2 cellular contexts compared by ENCODE assay signal in the genomic region with DNA sequence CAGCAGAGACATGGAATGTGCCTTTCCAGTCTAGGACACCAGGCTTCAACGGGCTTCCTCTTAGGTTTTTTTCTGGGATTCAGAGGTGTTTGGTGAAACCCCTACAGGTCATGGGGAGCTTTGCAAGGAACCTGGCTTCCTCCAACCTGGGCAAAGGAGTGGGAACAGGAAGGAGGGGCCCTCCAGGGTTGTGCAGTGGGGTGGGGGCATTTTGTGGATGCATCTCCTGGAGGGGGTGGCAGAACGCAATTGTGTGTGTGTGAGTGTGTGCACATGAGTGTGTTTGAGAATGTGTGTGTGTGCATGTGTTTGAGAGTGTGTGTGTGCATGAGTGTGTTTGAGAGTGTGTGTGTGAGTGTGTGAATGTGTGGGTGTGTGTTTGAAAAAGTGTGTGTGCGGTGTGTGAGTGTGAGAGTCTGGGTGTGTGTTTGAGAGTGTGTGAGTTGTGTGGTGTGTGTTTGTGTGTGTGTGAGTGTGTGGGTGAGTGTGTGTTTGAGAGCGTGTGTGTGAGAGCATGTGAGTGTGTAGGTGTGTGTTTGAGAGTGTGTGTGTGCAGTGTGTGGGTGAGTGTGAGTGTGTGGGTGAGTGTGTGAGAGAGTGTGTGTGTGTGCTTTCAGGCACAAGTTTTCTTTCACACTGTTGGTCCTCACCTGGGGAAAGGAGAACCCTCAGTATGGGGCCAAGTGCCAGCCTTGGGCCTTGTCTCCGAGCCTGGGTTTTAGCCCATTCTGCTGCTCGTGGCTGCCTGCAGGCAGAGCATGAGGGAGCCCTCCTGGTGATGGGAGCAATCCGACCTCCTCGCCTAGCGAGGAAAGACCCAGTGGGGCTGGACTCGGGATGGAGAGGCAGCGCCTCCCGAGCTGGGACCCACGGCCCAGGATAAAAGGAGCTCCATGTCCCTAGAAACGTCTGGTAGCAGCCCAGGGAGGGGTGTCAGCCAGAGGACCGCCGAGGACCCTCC.
TF ChIP-seq lines count a peak whose summit lies in the region.

No MANE protein-coding gene starts in this region.

TF ChIP-seq in K562, 482 proteins besides CTCF, POLR2A, EP300 and RAD21 (continues in another document):
- no peak for TF ChIP-seq ZNF224 (CRISPR knock-in tag; IDR thresholded peaks at IDR 0.05)
- no peak for TF ChIP-seq TAL1 (IDR thresholded peaks at IDR 0.05)
- TF ChIP-seq, protein P1, sequence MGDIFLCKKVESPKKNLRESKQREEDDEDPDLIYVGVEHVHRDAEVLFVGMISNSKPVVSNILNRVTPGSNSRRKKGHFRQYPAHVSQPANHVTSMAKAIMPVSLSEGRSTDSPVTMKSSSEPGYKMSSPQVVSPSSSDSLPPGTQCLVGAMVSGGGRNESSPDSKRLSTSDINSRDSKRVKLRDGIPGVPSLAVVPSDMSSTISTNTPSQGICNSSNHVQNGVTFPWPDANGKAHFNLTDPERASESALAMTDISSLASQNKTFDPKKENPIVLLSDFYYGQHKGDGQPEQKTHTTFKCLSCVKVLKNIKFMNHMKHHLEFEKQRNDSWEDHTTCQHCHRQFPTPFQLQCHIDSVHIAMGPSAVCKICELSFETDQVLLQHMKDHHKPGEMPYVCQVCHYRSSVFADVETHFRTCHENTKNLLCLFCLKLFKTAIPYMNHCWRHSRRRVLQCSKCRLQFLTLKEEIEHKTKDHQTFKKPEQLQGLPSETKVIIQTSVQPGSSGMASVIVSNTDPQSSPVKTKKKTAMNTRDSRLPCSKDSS (IDR thresholded peaks at IDR 0.05; ENCODE audit: low read depth, partially characterized antibody), result peak; percentile 24
- TF ChIP-seq LCOR (CRISPR knock-in tag; IDR thresholded peaks at IDR 0.05), result no peak
- no peak for TF ChIP-seq ZBTB8A (IDR thresholded peaks at IDR 0.05; ENCODE audit: partially characterized antibody)
- no peak for TF ChIP-seq IFI16 (CRISPR knock-in tag; IDR thresholded peaks at IDR 0.05)
- TF ChIP-seq PCBP2 (IDR thresholded peaks at IDR 0.05; ENCODE audit: low read depth, low read length, poor library complexity, severe bottlenecking), result no peak
- 0 out of 2 replicates have a peak, but pooled peaks have one; percentile 18 for TF ChIP-seq MYNN (IDR thresholded peaks at IDR 0.05)
- no peak for TF ChIP-seq MYNN (CRISPR knock-in tag; IDR thresholded peaks at IDR 0.05)
- TF ChIP-seq, protein P2, sequence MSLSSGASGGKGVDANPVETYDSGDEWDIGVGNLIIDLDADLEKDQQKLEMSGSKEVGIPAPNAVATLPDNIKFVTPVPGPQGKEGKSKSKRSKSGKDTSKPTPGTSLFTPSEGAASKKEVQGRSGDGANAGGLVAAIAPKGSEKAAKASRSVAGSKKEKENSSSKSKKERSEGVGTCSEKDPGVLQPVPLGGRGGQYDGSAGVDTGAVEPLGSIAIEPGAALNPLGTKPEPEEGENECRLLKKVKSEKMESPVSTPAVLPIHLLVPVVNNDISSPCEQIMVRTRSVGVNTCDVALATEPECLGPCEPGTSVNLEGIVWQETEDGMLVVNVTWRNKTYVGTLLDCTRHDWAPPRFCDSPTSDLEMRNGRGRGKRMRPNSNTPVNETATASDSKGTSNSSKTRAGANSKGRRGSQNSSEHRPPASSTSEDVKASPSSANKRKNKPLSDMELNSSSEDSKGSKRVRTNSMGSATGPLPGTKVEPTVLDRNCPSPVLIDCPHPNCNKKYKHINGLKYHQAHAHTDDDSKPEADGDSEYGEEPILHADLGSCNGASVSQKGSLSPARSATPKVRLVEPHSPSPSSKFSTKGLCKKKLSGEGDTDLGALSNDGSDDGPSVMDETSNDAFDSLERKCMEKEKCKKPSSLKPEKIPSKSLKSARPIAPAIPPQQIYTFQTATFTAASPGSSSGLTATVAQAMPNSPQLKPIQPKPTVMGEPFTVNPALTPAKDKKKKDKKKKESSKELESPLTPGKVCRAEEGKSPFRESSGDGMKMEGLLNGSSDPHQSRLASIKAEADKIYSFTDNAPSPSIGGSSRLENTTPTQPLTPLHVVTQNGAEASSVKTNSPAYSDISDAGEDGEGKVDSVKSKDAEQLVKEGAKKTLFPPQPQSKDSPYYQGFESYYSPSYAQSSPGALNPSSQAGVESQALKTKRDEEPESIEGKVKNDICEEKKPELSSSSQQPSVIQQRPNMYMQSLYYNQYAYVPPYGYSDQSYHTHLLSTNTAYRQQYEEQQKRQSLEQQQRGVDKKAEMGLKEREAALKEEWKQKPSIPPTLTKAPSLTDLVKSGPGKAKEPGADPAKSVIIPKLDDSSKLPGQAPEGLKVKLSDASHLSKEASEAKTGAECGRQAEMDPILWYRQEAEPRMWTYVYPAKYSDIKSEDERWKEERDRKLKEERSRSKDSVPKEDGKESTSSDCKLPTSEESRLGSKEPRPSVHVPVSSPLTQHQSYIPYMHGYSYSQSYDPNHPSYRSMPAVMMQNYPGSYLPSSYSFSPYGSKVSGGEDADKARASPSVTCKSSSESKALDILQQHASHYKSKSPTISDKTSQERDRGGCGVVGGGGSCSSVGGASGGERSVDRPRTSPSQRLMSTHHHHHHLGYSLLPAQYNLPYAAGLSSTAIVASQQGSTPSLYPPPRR (CRISPR knock-in tag; IDR thresholded peaks at IDR 0.05; ENCODE audit: borderline replicate concordance), result no peak
- TF ChIP-seq ZNF124 (CRISPR knock-in tag; IDR thresholded peaks at IDR 0.05), result no peak
- TF ChIP-seq SPI1 (IDR thresholded peaks at IDR 0.05; ENCODE audit: borderline replicate concordance, low read depth, low read length), result no peak
- no peak for TF ChIP-seq SRF (CRISPR knock-in tag; IDR thresholded peaks at IDR 0.05)
- TF ChIP-seq NR3C1 (CRISPR knock-in tag; IDR thresholded peaks at IDR 0.05), result no peak
- TF ChIP-seq, protein P3, sequence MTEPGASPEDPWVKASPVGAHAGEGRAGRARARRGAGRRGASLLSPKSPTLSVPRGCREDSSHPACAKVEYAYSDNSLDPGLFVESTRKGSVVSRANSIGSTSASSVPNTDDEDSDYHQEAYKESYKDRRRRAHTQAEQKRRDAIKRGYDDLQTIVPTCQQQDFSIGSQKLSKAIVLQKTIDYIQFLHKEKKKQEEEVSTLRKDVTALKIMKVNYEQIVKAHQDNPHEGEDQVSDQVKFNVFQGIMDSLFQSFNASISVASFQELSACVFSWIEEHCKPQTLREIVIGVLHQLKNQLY (CRISPR knock-in tag; conservative IDR thresholded peaks at IDR 0.05), result no peak
- no peak for TF ChIP-seq HMG20B (CRISPR knock-in tag; IDR thresholded peaks at IDR 0.05)
- TF ChIP-seq, protein P4, sequence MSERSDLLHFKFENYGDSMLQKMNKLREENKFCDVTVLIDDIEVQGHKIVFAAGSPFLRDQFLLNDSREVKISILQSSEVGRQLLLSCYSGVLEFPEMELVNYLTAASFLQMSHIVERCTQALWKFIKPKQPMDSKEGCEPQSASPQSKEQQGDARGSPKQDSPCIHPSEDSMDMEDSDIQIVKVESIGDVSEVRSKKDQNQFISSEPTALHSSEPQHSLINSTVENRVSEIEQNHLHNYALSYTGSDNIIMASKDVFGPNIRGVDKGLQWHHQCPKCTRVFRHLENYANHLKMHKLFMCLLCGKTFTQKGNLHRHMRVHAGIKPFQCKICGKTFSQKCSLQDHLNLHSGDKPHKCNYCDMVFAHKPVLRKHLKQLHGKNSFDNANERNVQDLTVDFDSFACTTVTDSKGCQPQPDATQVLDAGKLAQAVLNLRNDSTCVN (CRISPR knock-in tag; IDR thresholded peaks at IDR 0.05), result 0 out of 2 replicates have a peak, but pooled peaks have one; percentile 58
- TF ChIP-seq ZNF780A (CRISPR knock-in tag; IDR thresholded peaks at IDR 0.05), result no peak
- no peak for TF ChIP-seq KLF6 (CRISPR knock-in tag; IDR thresholded peaks at IDR 0.05; ENCODE audit: borderline replicate concordance)
- no peak for TF ChIP-seq ZSCAN29 (IDR thresholded peaks at IDR 0.05)
- peak; percentile 89; the same call in 1 of the 2 replicates for TF ChIP-seq TSC22D4 (tag; IDR thresholded peaks at IDR 0.05)

TF ChIP-seq in HepG2, 621 proteins besides CTCF, POLR2A, EP300 and RAD21 (continues in another document):
- TF ChIP-seq, protein P5, sequence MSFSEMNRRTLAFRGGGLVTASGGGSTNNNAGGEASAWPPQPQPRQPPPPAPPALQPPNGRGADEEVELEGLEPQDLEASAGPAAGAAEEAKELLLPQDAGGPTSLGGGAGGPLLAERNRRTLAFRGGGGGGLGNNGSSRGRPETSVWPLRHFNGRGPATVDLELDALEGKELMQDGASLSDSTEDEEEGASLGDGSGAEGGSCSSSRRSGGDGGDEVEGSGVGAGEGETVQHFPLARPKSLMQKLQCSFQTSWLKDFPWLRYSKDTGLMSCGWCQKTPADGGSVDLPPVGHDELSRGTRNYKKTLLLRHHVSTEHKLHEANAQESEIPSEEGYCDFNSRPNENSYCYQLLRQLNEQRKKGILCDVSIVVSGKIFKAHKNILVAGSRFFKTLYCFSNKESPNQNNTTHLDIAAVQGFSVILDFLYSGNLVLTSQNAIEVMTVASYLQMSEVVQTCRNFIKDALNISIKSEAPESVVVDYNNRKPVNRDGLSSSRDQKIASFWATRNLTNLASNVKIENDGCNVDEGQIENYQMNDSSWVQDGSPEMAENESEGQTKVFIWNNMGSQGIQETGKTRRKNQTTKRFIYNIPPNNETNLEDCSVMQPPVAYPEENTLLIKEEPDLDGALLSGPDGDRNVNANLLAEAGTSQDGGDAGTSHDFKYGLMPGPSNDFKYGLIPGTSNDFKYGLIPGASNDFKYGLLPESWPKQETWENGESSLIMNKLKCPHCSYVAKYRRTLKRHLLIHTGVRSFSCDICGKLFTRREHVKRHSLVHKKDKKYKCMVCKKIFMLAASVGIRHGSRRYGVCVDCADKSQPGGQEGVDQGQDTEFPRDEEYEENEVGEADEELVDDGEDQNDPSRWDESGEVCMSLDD (CRISPR knock-in tag; IDR thresholded peaks at IDR 0.05; ENCODE audit: borderline replicate concordance), result no peak
- TF ChIP-seq ZNF891 (CRISPR knock-in tag; IDR thresholded peaks at IDR 0.05) (no peak), NKX3-1 (CRISPR knock-in tag; IDR thresholded peaks at IDR 0.05) (no peak), IRX3 (CRISPR knock-in tag; IDR thresholded peaks at IDR 0.05; ENCODE audit: borderline replicate concordance, low read depth) (no peak), ZNF124 (CRISPR knock-in tag; IDR thresholded peaks at IDR 0.05) (no peak), DPF2 (CRISPR knock-in tag; IDR thresholded peaks at IDR 0.05; ENCODE audit: borderline replicate concordance, low read depth) (no peak), MIER2 (CRISPR knock-in tag; IDR thresholded peaks at IDR 0.05) (no peak), BORCS8-MEF2B (CRISPR knock-in tag; IDR thresholded peaks at IDR 0.05) (no peak), ZNF207 (IDR thresholded peaks at IDR 0.05; ENCODE audit: borderline replicate concordance) (0 out of 2 replicates have a peak, but pooled peaks have one; percentile 19), NFYB (CRISPR knock-in tag; IDR thresholded peaks at IDR 0.05) (no peak), ZSCAN25 (CRISPR knock-in tag; IDR thresholded peaks at IDR 0.05) (no peak), CHCHD3 (CRISPR knock-in tag; IDR thresholded peaks at IDR 0.05) (no peak), ATF7 (IDR thresholded peaks at IDR 0.05) (0 out of 2 replicates have a peak, but pooled peaks have one; percentile 6), ATF7 (CRISPR knock-in tag; IDR thresholded peaks at IDR 0.05) (no peak), MEIS2 (CRISPR knock-in tag; IDR thresholded peaks at IDR 0.05) (no peak), TMF1 (CRISPR knock-in tag; IDR thresholded peaks at IDR 0.05; ENCODE audit: low read depth) (no peak), PPARG (CRISPR knock-in tag; conservative IDR thresholded peaks at IDR 0.05) (no peak), SPEN (CRISPR knock-in tag; IDR thresholded peaks at IDR 0.05; ENCODE audit: low read depth) (no peak), SOX13 (IDR thresholded peaks at IDR 0.05) (no peak), SOX13 (CRISPR knock-in tag; conservative IDR thresholded peaks at IDR 0.05 in 1 of 2, IDR thresholded peaks at IDR 0.05 in 1 of 2) (no peak), LCORL (IDR thresholded peaks at IDR 0.05) (0 out of 2 replicates have a peak, but pooled peaks have one; percentile 15), LCORL (CRISPR knock-in tag; IDR thresholded peaks at IDR 0.05) (no peak)
- TF ChIP-seq, protein P6, sequence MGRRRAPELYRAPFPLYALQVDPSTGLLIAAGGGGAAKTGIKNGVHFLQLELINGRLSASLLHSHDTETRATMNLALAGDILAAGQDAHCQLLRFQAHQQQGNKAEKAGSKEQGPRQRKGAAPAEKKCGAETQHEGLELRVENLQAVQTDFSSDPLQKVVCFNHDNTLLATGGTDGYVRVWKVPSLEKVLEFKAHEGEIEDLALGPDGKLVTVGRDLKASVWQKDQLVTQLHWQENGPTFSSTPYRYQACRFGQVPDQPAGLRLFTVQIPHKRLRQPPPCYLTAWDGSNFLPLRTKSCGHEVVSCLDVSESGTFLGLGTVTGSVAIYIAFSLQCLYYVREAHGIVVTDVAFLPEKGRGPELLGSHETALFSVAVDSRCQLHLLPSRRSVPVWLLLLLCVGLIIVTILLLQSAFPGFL (CRISPR knock-in tag; IDR thresholded peaks at IDR 0.05), result no peak
- TF ChIP-seq, protein P7, sequence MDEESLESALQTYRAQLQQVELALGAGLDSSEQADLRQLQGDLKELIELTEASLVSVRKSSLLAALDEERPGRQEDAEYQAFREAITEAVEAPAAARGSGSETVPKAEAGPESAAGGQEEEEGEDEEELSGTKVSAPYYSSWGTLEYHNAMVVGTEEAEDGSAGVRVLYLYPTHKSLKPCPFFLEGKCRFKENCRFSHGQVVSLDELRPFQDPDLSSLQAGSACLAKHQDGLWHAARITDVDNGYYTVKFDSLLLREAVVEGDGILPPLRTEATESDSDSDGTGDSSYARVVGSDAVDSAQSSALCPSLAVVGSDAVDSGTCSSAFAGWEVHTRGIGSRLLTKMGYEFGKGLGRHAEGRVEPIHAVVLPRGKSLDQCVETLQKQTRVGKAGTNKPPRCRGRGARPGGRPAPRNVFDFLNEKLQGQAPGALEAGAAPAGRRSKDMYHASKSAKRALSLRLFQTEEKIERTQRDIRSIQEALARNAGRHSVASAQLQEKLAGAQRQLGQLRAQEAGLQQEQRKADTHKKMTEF (CRISPR knock-in tag; IDR thresholded peaks at IDR 0.05), result no peak
